ENCODE assay signal across 8 cellular contexts in the genomic region with DNA sequence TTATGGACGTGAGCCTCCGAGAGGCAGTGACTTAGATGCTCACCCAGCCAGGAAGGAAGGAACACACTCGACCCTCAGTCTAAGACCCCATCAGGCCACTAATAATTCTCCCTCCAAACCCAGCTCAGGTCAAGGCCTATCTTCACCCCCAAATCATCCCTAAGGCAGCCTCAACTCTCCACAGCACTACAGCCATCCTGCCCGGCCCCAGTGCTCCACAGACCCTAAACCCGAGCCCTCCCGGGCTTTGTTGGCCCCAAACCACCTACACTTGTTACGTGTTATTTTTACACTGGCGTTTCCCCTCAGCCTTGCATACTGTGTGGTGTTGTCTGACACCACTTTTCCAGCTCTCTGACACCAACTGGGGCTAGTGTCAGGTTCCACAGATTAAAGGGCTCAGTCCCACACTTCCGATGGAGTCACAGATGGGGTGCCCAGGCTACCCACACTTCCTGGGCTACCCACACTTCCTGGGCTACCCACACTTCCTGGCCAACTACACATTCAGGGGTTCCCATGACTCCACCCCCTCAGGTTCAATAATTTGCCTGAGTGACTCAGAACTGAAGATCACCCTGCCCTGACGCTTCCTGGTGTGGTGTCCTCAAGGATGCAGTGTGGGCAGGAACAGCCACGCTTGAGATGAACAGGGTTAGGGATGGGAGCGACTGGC. TPM values are rescaled to one million over a fixed set of nuclear protein-coding genes. Genes with fewer than 3 reads are reported as not detected.
DNase-seq lines count a peak whose midpoint lies in the region; ATAC-seq and TF ChIP-seq lines count a peak whose summit lies in the region.

No MANE protein-coding gene starts in this region.

- no TSS peak for BruUV-seq in Calu3 (replicated peaks; lab: Mats Ljungman, UMichigan)

- no peak overlapping the region for H3K4me3 Mint-ChIP-seq in Calu3 (ENCODE audit: low read depth, unreplicated experiment)
- peak overlapping the region; percentile 73 for H3K4me3 Mint-ChIP-seq in activated T-helper 17 cell treated with anti-CD3 and anti-CD28 coated beads, Interleukin-2, amount 50 U/mL, for 72 hours
- no peak overlapping the region for H3K4me3 Mint-ChIP-seq in osteocyte (ENCODE audit: unreplicated experiment)

- TF ChIP-seq CTCF in Calu3 (IDR thresholded peaks at IDR 0.05; ENCODE audit: unreplicated experiment) (no peak), osteocyte (IDR thresholded peaks at IDR 0.05) (no peak)

- CTCF ChIA-PET in Calu3 (lab: Charles Lee) = no interaction called here
- CTCF ChIA-PET in HEK293T (lab: Yijun Ruan, JAX) = no interaction called here

- peaks cover 9% of the 10 kb centered on the region for H3K4me1 Mint-ChIP-seq in Calu3 (ENCODE audit: low read depth, unreplicated experiment)
- H3K4me1 Mint-ChIP-seq in activated T-helper 17 cell treated with anti-CD3 and anti-CD28 coated beads, Interleukin-2, amount 50 U/mL, for 72 hours = peaks cover 19% of the 10 kb centered on the region
- no peaks in the 10 kb centered on the region for H3K4me1 Mint-ChIP-seq in osteocyte (ENCODE audit: unreplicated experiment)

- H3K9me3 Mint-ChIP-seq in Calu3 (ENCODE audit: low read depth, unreplicated experiment) (no peaks in the 10 kb centered on the region), osteocyte (ENCODE audit: unreplicated experiment) (no peaks in the 10 kb centered on the region)
- no peaks in the 10 kb centered on the region for H3K9me3 Mint-ChIP-seq in activated T-helper 17 cell treated with anti-CD3 and anti-CD28 coated beads, Interleukin-2, amount 50 U/mL, for 72 hours

- no peak overlapping the region for H3K4me3 ChIP-seq in Jurkat, Clone E6-1 (ENCODE audit: low read length)

- intact Hi-C loops in Calu3 (cut with micrococcal nuclease; ENCODE audit: unreplicated experiment) = no loop called here

- DNase-seq in Calu3 = no peak
- DNase-seq in Jurkat, Clone E6-1 (ENCODE audit: low read depth, low spot score) = peak; percentile 46
- no peak for DNase-seq in osteocyte (ENCODE audit: extremely low spot score, unreplicated experiment)
- no peak for DNase-seq in NCI-H82 (lab: John Stamatoyannopoulos, UW)
- no peak for DNase-seq in HEK293T (ENCODE audit: extremely low spot score)
- DNase-seq in pons (ENCODE audit: low spot score) = no peak

- H3K27ac Mint-ChIP-seq in Calu3 (ENCODE audit: unreplicated experiment) (peak overlapping the region; percentile 80), osteocyte (ENCODE audit: unreplicated experiment) (peak overlapping the region; percentile 44)
- peak overlapping the region; percentile 91 for H3K27ac Mint-ChIP-seq in activated T-helper 17 cell treated with anti-CD3 and anti-CD28 coated beads, Interleukin-2, amount 50 U/mL, for 72 hours

- peak; percentile 66 for ATAC-seq in GM21515 (IDR thresholded peaks at IDR 0.05; ENCODE audit: unreplicated experiment)
- ATAC-seq in activated T-helper 17 cell treated with anti-CD3 and anti-CD28 coated beads, Interleukin-2, amount 50 U/mL, for 72 hours (replicated peaks) = peak; percentile 92

- H3K27me3 Mint-ChIP-seq in Calu3 (ENCODE audit: unreplicated experiment) (no peaks in the 10 kb centered on the region), osteocyte (ENCODE audit: unreplicated experiment) (no peaks in the 10 kb centered on the region)
- H3K27me3 Mint-ChIP-seq in activated T-helper 17 cell treated with anti-CD3 and anti-CD28 coated beads, Interleukin-2, amount 50 U/mL, for 72 hours = no peaks in the 10 kb centered on the region

- H3K36me3 Mint-ChIP-seq in Calu3 (ENCODE audit: insufficient read depth, unreplicated experiment) (peaks cover 94% of the 10 kb centered on the region), osteocyte (ENCODE audit: unreplicated experiment) (peaks cover 20% of the 10 kb centered on the region)
- H3K36me3 Mint-ChIP-seq in activated T-helper 17 cell treated with anti-CD3 and anti-CD28 coated beads, Interleukin-2, amount 50 U/mL, for 72 hours (ENCODE audit: low read depth) = peaks cover 90% of the 10 kb centered on the region

- POLR2A ChIA-PET in HEK293T (lab: Yijun Ruan, JAX) = no interaction called here

TF ChIP-seq in HEK293T, 16 proteins besides CTCF, POLR2A, EP300 and RAD21:
- TF ChIP-seq SP1 (IDR thresholded peaks at IDR 0.05) = no peak
- TF ChIP-seq ZNF384 (IDR thresholded peaks at IDR 0.05) = no peak
- TF ChIP-seq L3MBTL2 (conservative IDR thresholded peaks at IDR 0.05) = no peak
- TF ChIP-seq FOXA1 (IDR thresholded peaks at IDR 0.05) = no peak
- TF ChIP-seq, protein P1, sequence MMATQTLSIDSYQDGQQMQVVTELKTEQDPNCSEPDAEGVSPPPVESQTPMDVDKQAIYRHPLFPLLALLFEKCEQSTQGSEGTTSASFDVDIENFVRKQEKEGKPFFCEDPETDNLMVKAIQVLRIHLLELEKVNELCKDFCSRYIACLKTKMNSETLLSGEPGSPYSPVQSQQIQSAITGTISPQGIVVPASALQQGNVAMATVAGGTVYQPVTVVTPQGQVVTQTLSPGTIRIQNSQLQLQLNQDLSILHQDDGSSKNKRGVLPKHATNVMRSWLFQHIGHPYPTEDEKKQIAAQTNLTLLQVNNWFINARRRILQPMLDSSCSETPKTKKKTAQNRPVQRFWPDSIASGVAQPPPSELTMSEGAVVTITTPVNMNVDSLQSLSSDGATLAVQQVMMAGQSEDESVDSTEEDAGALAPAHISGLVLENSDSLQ (IDR thresholded peaks at IDR 0.05) = no peak
- TF ChIP-seq FOXK2 (IDR thresholded peaks at IDR 0.05) = no peak
- no peak for TF ChIP-seq ELF4 (IDR thresholded peaks at IDR 0.05)
- no peak for TF ChIP-seq BHLHE40 (IDR thresholded peaks at IDR 0.05; ENCODE audit: borderline replicate concordance)
- no peak for TF ChIP-seq CTBP1 (IDR thresholded peaks at IDR 0.05; ENCODE audit: borderline replicate concordance)
- TF ChIP-seq HDGF (IDR thresholded peaks at IDR 0.05; ENCODE audit: borderline replicate concordance) = no peak
- no peak for TF ChIP-seq LEF1 (IDR thresholded peaks at IDR 0.05; ENCODE audit: borderline replicate concordance)
- no peak for TF ChIP-seq NFRKB (IDR thresholded peaks at IDR 0.05)
- no peak for TF ChIP-seq SUZ12 (IDR thresholded peaks at IDR 0.05)
- TF ChIP-seq ARNT (IDR thresholded peaks at IDR 0.05) = no peak
- no peak for TF ChIP-seq FOXM1 (IDR thresholded peaks at IDR 0.05; ENCODE audit: borderline replicate concordance)
- no peak for TF ChIP-seq TARDBP (IDR thresholded peaks at IDR 0.05)

RNA-seq across cellular contexts. Expression of gene RBCK1, which starts 25.3 kb away (rescaled TPM):
- total RNA-seq in Calu3 (2022) = 142 and 144 TPM in 2 replicates
- 112 TPM for polyA plus RNA-seq in Jurkat, Clone E6-1 (2012; ENCODE audit: insufficient read depth, insufficient read length)
- 10 to 100 TPM; 81.9 to 84.0 TPM for total RNA-seq in activated T-helper 17 cell treated with anti-CD3 and anti-CD28 coated beads, Interleukin-2, amount 50 U/mL, for 72 hours
- 103 and 119 TPM in 2 replicates for total RNA-seq in osteocyte

RNA-seq across cellular contexts. Expression of gene TBC1D20, which starts 28.9 kb away (rescaled TPM):
- total RNA-seq in Calu3 (2022) = 15.0 and 18.7 TPM in 2 replicates
- polyA plus RNA-seq in Jurkat, Clone E6-1 (2012; ENCODE audit: insufficient read depth, insufficient read length) = 18.2 TPM
- total RNA-seq in activated T-helper 17 cell treated with anti-CD3 and anti-CD28 coated beads, Interleukin-2, amount 50 U/mL, for 72 hours = 10 to 100 TPM; 20.5 to 21.9 TPM
- total RNA-seq in osteocyte = 52.8 and 54.1 TPM in 2 replicates

RNA-seq across cellular contexts. Expression of gene TRIB3, which starts 52.9 kb away (rescaled TPM):
- total RNA-seq in Calu3 (2022) = 47.2 and 53.0 TPM in 2 replicates
- polyA plus RNA-seq in Jurkat, Clone E6-1 (2012; ENCODE audit: insufficient read depth, insufficient read length) = 19.0 TPM
- 10 to 100 TPM; 13.4 to 20.0 TPM for total RNA-seq in activated T-helper 17 cell treated with anti-CD3 and anti-CD28 coated beads, Interleukin-2, amount 50 U/mL, for 72 hours
- total RNA-seq in osteocyte = 49.1 and 62.6 TPM in 2 replicates
